Comparison of ENCODE assay signal across 9 cellular contexts in the genomic region with DNA sequence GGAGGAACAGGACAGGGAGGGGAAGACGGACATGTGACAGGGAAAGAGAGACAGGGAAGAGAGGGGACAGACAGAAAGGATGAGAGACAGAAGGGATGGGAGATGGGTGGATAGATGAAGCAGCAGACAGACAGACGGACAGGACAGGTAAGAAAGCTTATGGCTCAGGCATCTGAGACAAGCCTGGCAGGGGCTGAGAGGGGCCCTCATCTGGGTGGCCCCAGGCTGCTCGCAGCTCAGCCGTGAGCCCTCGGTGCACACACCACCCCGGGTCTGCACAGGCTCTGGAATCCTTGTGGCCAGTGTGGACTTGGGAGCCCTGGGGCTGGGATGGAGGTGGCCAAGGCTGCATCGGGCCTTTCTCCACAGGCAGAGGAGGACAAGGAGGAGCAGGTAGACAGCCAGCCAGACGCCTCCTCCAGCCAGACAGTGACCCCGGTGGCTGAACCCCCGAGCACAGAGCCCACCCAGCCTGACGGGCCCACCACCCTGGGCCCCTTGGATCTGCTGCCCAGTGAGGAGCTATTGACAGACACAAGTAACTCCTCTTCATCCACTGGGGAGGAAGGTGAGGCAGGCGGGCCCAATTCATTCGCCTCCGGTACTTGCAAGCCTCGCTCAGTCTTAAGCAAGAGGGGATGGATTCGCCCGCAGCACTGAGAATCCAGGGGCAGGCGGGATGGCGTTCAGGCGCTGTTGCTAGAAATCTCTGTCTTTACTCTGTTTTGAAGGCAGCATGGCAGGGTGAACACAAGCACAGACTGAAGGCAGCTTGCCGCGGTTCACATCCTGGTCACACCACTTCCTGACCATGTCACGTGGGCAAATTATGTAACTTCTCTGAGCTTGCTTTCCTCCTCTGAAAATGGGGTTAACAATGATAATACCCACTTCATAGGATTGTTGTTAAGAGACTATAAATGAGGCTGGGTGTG. TPM values are rescaled to one million over a fixed set of nuclear protein-coding genes. Genes with fewer than 3 reads are reported as not detected.
A peak's percentile ranks its signal among the peaks of the same experiment; 100 is the strongest.
DNase-seq lines count a peak whose midpoint lies in the region; ATAC-seq, FAIRE-seq and TF ChIP-seq lines count a peak whose summit lies in the region.
"Had no signal": no experiment of that assay in that cellular context is flagged by ENCODE, and none has a peak within 500 bp of the region (broad histone marks: within the 10 kb centered on the region; RNA-seq: fewer than 3 reads in every experiment).

No MANE protein-coding gene starts in this region.

- TF ChIP-seq RAD21 in H1 (IDR thresholded peaks at IDR 0.05 in 1 of 2, conservative IDR thresholded peaks at IDR 0.05 in 1 of 2; ENCODE audit: low read depth in 2 of 2, low read length in 2 of 2): no peak

- no peak overlapping the region for H2BK120ac ChIP-seq in H1 (replicated peaks; ENCODE audit: low read depth, low read length)

- H3K9me3 ChIP-seq in left ventricle myocardium inferior (replicated peaks): no peaks in the 10 kb centered on the region
- no peaks in the 10 kb centered on the region for H3K9me3 ChIP-seq in H1 (ENCODE audit: insufficient read depth in 2 of 2, low read depth in 1 of 2, low read length in 1 of 2)
- H3K9me3 ChIP-seq in tibial nerve: no peaks in the 10 kb centered on the region
- no peaks in the 10 kb centered on the region for H3K9me3 ChIP-seq in MM.1S (replicated peaks; ENCODE audit: insufficient read depth, low read length)

- H3K27me3 ChIP-seq in left ventricle myocardium inferior (ENCODE audit: low read depth): no peaks in the 10 kb centered on the region
- H3K27me3 ChIP-seq in H1 (replicated peaks in 1 of 4; ENCODE audit: control insufficient read depth in 3 of 4, extremely low read depth in 1 of 4, insufficient read depth in 3 of 4, low read length in 3 of 4): no peaks in the 10 kb centered on the region; a peak in 1 of 7 replicates
- no peaks in the 10 kb centered on the region for H3K27me3 ChIP-seq in tibial nerve
- no peaks in the 10 kb centered on the region for H3K27me3 ChIP-seq in MM.1S (replicated peaks; ENCODE audit: insufficient read depth, low read length)

- no peaks in the 10 kb centered on the region for H3F3A ChIP-seq in MM.1S (ENCODE audit: insufficient read depth, low read length)

- H3K23me2 ChIP-seq in H1 (ENCODE audit: low read depth, low read length): no peaks in the 10 kb centered on the region

- H3K27ac ChIP-seq in left ventricle myocardium inferior (replicated peaks): peak overlapping the region; percentile 12
- H3K27ac ChIP-seq in H1 (ENCODE audit: low read depth, low read length): no peak overlapping the region
- peak overlapping the region in 3 of 4 donors; percentile 26 to 38 (median 33) for H3K27ac ChIP-seq in tibial nerve
- H3K27ac ChIP-seq in MM.1S (ENCODE audit: low read length): no peak overlapping the region

- no peak overlapping the region for H4K8ac ChIP-seq in H1 (ENCODE audit: extremely low read depth, insufficient read depth, low read length)

- peaks cover 81% of the 10 kb centered on the region for H3K36me3 ChIP-seq in left ventricle myocardium inferior
- H3K36me3 ChIP-seq in H1 (ENCODE audit: control insufficient read depth in 2 of 4, insufficient read depth in 4 of 4, low read length in 3 of 4): peaks cover 48 to 81% (median 72%) of the 10 kb centered on the region in 4 experiments
- H3K36me3 ChIP-seq in tibial nerve: peaks cover 0 to 95% (median 36%) of the 10 kb centered on the region in 3 donors
- no peaks in the 10 kb centered on the region for H3K36me3 ChIP-seq in MM.1S (replicated peaks; ENCODE audit: insufficient read depth, low read length)

- H3K9ac ChIP-seq in H1 (replicated peaks in 1 of 4; ENCODE audit: extremely low read depth in 1 of 4, low read depth in 3 of 4, low read length in 3 of 4) (no peak overlapping the region), MM.1S (ENCODE audit: low read length) (no peak overlapping the region)

- no peak overlapping the region for H2AK5ac ChIP-seq in H1 (ENCODE audit: low read depth, low read length)

- H2AFZ ChIP-seq in H1 (ENCODE audit: low read length) (no peak overlapping the region), MM.1S (ENCODE audit: low read length) (no peak overlapping the region)

- H3K56ac ChIP-seq in H1 (replicated peaks; ENCODE audit: insufficient read length, low read depth, low read length): no peak overlapping the region

- no peak overlapping the region for H4K91ac ChIP-seq in H1 (replicated peaks; ENCODE audit: insufficient read length, low read length)

- TF ChIP-seq CTCF in left ventricle myocardium inferior (IDR thresholded peaks at IDR 0.05; ENCODE audit: borderline replicate concordance): no peak
- TF ChIP-seq CTCF in H1 (IDR thresholded peaks at IDR 0.05; ENCODE audit: control extremely low read depth in 1 of 3, insufficient read depth in 1 of 3, low read depth in 1 of 3, low read length in 3 of 3): no peak
- TF ChIP-seq CTCF in tibial nerve (IDR thresholded peaks at IDR 0.05): no peak
- TF ChIP-seq CTCF in MM.1S (IDR thresholded peaks at IDR 0.05; ENCODE audit: low read length): no peak

- H3K9me2 ChIP-seq in MM.1S (replicated peaks; ENCODE audit: insufficient read depth, low read length): no peaks in the 10 kb centered on the region

- 96% methylated on average over 23 of the region's 23 CpGs; no CpG with 5 or more reads in 1 of the 2 experiments for WGBS in H1 (ENCODE audit: extremely low coverage in 1 of 2, insufficient coverage in 1 of 2, insufficient read length in 1 of 2, insufficient replicate concordance in 2 of 2, low coverage in 1 of 2, low lambda C conversion rate in 2 of 2, missing lambda C conversion rate in 1 of 2), 2 experiments
- WGBS in tibial nerve, 2 donors: 87 to 88% methylated on average over 22 to 23 of the region's 23 CpGs

- DNase-seq in left ventricle myocardium inferior: no peak
- DNase-seq in Right ventricle myocardium inferior (ENCODE audit: missing footprints): no peak
- DNase-seq in activated CD4-positive, alpha-beta T cell treated with anti-CD3 and anti-CD28 coated beads, Interleukin-2, amount 50 U/mL, for 4 hours: peak; percentile 41 to 42
- DNase-seq in H1 (ENCODE audit: low read depth in 1 of 2, low spot score in 2 of 2): no peak
- DNase-seq in tibial nerve (ENCODE audit: low spot score in 2 of 2): no peak
- no peak for DNase-seq in mesenteric fat pad (ENCODE audit: low spot score)
- no peak for DNase-seq in MM.1S
- DNase-seq: NCI-H524 treated with DMSO at 0.1 percent for 48 hours had no signal

- no peak overlapping the region for H4K5ac ChIP-seq in H1 (ENCODE audit: insufficient read length, low read depth, low read length)

- H2BK5ac ChIP-seq in H1 (ENCODE audit: low read depth, low read length): no peak overlapping the region; the same call in 1 of the 2 replicates

- POLR2A ChIA-PET in H1 (lab: Charles Lee; ENCODE audit: partially characterized antibody): interaction anchor here (0.6 to 24.8 kb wide), 3 partner anchors 6 to 461 kb away, joined by 3 to 366 read pairs (median 366); a partner anchor contains a TSS

- H3K23ac ChIP-seq in H1 (ENCODE audit: insufficient read length): no peak overlapping the region

- no peak for FAIRE-seq in H1 (lab: Jason Lieb, UNC)

- no peak; a peak in 1 of 3 replicates for TF ChIP-seq POLR2A in H1 (IDR thresholded peaks at IDR 0.05; ENCODE audit: control extremely low read depth in 1 of 2, low read depth in 2 of 2, low read length in 2 of 2)
- no peak for TF ChIP-seq POLR2A in tibial nerve (IDR thresholded peaks at IDR 0.05)
- TF ChIP-seq POLR2A in GM18505 (IDR thresholded peaks at IDR 0.05; ENCODE audit: borderline replicate concordance, extremely low read depth, insufficient read depth, insufficient read length): no peak

- H2BK12ac ChIP-seq in H1 (ENCODE audit: low read depth, low read length): no peak overlapping the region

- H3K4me2 ChIP-seq in H1 (ENCODE audit: insufficient read depth in 1 of 2, low read depth in 2 of 2, low read length in 2 of 2) (no peak overlapping the region), MM.1S (ENCODE audit: low read depth, low read length) (no peak overlapping the region)

- H3K4ac ChIP-seq in H1 (replicated peaks; ENCODE audit: insufficient read length, low read depth, low read length): no peak overlapping the region

- H4K20me1 ChIP-seq in H1 (replicated peaks in 1 of 2; ENCODE audit: control insufficient read depth in 1 of 2, insufficient read depth in 2 of 2, low read length in 2 of 2) (peaks cover 5 to 21% of the 10 kb centered on the region in 2 experiments), MM.1S (ENCODE audit: insufficient read depth, low read length) (no peaks in the 10 kb centered on the region)

- H3K18ac ChIP-seq in H1 (ENCODE audit: extremely low read depth, low read length): no peak overlapping the region

- H3K4me1 ChIP-seq in left ventricle myocardium inferior: peaks cover 32% of the 10 kb centered on the region
- H3K4me1 ChIP-seq in H1 (replicated peaks in 1 of 4; ENCODE audit: control insufficient read depth in 3 of 4, insufficient read depth in 4 of 4, low read length in 3 of 4): no peaks in the 10 kb centered on the region
- H3K4me1 ChIP-seq in tibial nerve: peaks cover 0 to 26% (median 12%) of the 10 kb centered on the region in 4 donors
- no peaks in the 10 kb centered on the region for H3K4me1 ChIP-seq in MM.1S (ENCODE audit: low read length)

- H3K4me3 ChIP-seq in left ventricle myocardium inferior (no peak overlapping the region), H1 (ENCODE audit: extremely low read depth in 1 of 4, insufficient read depth in 2 of 4, low read depth in 3 of 4, low read length in 4 of 4) (no peak overlapping the region), tibial nerve (no peak overlapping the region), MM.1S (ENCODE audit: low read length) (no peak overlapping the region)

- CTCF ChIA-PET in H1 (lab: Charles Lee; ENCODE audit: partially characterized antibody): interaction anchor here (1.0 to 12.2 kb wide), 11 partner anchors 8 to 176 kb away, joined by 3 to 174 read pairs (median 4); a partner anchor contains a TSS

- no peaks in the 10 kb centered on the region; the same call in 1 of the 2 replicates for H3K79me1 ChIP-seq in H1 (ENCODE audit: low read depth, low read length)

- intact Hi-C loops in left ventricle myocardium inferior (cut with micrococcal nuclease): loop anchor here (2.0 kb wide), 1 partner anchor 41 kb away; no protein-coding TSS in a partner anchor
- intact Hi-C loops in Right ventricle myocardium inferior (cut with DNase I): loop anchor here (1.0 kb wide), 1 partner anchor 41 kb away; no protein-coding TSS in a partner anchor

- 0 out of 2 replicates have a peak overlapping the region, but pooled peaks have one; percentile 32 for H2BK20ac ChIP-seq in H1 (ENCODE audit: low read length)

- no peak for TF ChIP-seq EP300 in H1 (IDR thresholded peaks at IDR 0.05; ENCODE audit: borderline replicate concordance in 1 of 2, low read depth in 2 of 2, low read length in 2 of 2)
- TF ChIP-seq EP300 in tibial nerve (IDR thresholded peaks at IDR 0.05): no peak

- H3K14ac ChIP-seq in H1 (ENCODE audit: insufficient read length): no peak overlapping the region

- ATAC-seq in Right ventricle myocardium inferior (no peak), GM18505 (IDR thresholded peaks at IDR 0.05; ENCODE audit: unreplicated experiment) (no peak)

- H3K79me2 ChIP-seq in H1 (ENCODE audit: control insufficient read depth in 1 of 2, insufficient read depth in 2 of 2, low read length in 2 of 2) (no peaks in the 10 kb centered on the region), MM.1S (ENCODE audit: low read length) (no peaks in the 10 kb centered on the region)

- H2BK15ac ChIP-seq in H1 (ENCODE audit: low read length): no peak overlapping the region

RNA-seq across cellular contexts. Expression of a gene that starts 14.0 kb away (rescaled TPM):
- total RNA-seq in left ventricle myocardium inferior (26.2 TPM), Right ventricle myocardium inferior (25.8 TPM), tibial nerve (100 to 1,000 TPM in 1 of 4 donors, 10 to 100 TPM in 3; 53.1 to 108 (median 61.6) TPM), mesenteric fat pad (76.8 TPM)
- 152 and 154 TPM in 2 replicates for total RNA-seq in H1 (2021; fragmentation: NEBNext Ultra II Directional; extraction: Animal tissue kit (Norgen Biotek cat#: 25700))
- polyA plus RNA-seq in H1 (2011; rRNA removed): 113 and 176 TPM in 2 replicates
- 103 TPM for polyA plus RNA-seq in H1 (2011; cell fraction: cytosol; rRNA removed)
- 333 TPM for polyA plus RNA-seq in H1 (2011; cell fraction: nucleus; rRNA removed)
- polyA plus RNA-seq in H1 (2012, experiment 1 of 2): 101 to 139 TPM (median 129 TPM) in 4 replicates
- polyA plus RNA-seq in H1 (2012, experiment 2 of 2): 109 TPM
- 139 TPM for polyA plus RNA-seq in H1 (2013, experiment 1 of 2)
- polyA plus RNA-seq in H1 (2013, experiment 2 of 2): 137 TPM
- polyA minus RNA-seq in H1 (2011; rRNA and poly(A)+ RNA removed): 113 and 127 TPM in 2 replicates
- 87.8 TPM for polyA minus RNA-seq in H1 (2011; cell fraction: cytosol; rRNA and poly(A)+ RNA removed)
- 91.4 TPM for polyA minus RNA-seq in H1 (2011; cell fraction: nucleus; rRNA and poly(A)+ RNA removed)

RNA-seq across cellular contexts. Expression of a gene that starts 16.2 kb away (rescaled TPM):
- total RNA-seq in left ventricle myocardium inferior (52.8 TPM), Right ventricle myocardium inferior (44.3 TPM), tibial nerve (10 to 100 TPM; 12.8 to 26.7 (median 13.4) TPM), mesenteric fat pad (17.3 TPM)
- total RNA-seq in H1 (2021; fragmentation: NEBNext Ultra II Directional; extraction: Animal tissue kit (Norgen Biotek cat#: 25700)): 3.3 and 3.5 TPM in 2 replicates
- polyA plus RNA-seq in H1 (2011; rRNA removed): 3.1 and 4.1 TPM in 2 replicates
- polyA plus RNA-seq in H1 (2011; cell fraction: cytosol; rRNA removed): 3.9 TPM
- polyA plus RNA-seq in H1 (2011; cell fraction: nucleus; rRNA removed): 8.6 TPM
- 2.8 to 4.5 TPM (median 3.7 TPM) in 4 replicates for polyA plus RNA-seq in H1 (2012, experiment 1 of 2)
- polyA plus RNA-seq in H1 (2012, experiment 2 of 2): 2.3 TPM
- 1.9 TPM for polyA plus RNA-seq in H1 (2013, experiment 1 of 2)
- polyA plus RNA-seq in H1 (2013, experiment 2 of 2): 1.7 TPM
- 1.5 and 4.7 TPM in 2 replicates for polyA minus RNA-seq in H1 (2011; rRNA and poly(A)+ RNA removed)
- polyA minus RNA-seq in H1 (2011; cell fraction: cytosol; rRNA and poly(A)+ RNA removed): 3.4 TPM
- polyA minus RNA-seq in H1 (2011; cell fraction: nucleus; rRNA and poly(A)+ RNA removed): 3.0 TPM

RNA-seq across cellular contexts. Expression of a gene that starts 27.4 kb away (rescaled TPM):
- total RNA-seq in left ventricle myocardium inferior (3.4 TPM), Right ventricle myocardium inferior (5.5 TPM), tibial nerve (1 to 10 TPM in 3 of 4 donors, not detected in 1; 1.3 to 3.5 (median 1.8) TPM), mesenteric fat pad (1.4 TPM)
- total RNA-seq in H1 (2021; fragmentation: NEBNext Ultra II Directional; extraction: Animal tissue kit (Norgen Biotek cat#: 25700)): 12.3 and 14.7 TPM in 2 replicates
- 33.7 and 49.9 TPM in 2 replicates for polyA plus RNA-seq in H1 (2011; rRNA removed)
- 32.0 TPM for polyA plus RNA-seq in H1 (2011; cell fraction: cytosol; rRNA removed)
- 86.2 TPM for polyA plus RNA-seq in H1 (2011; cell fraction: nucleus; rRNA removed)
- polyA plus RNA-seq in H1 (2012, experiment 1 of 2): 8.3 to 24.9 TPM (median 19.7 TPM) in 4 replicates
- 19.5 TPM for polyA plus RNA-seq in H1 (2012, experiment 2 of 2)
- 14.3 TPM for polyA plus RNA-seq in H1 (2013, experiment 1 of 2)
- polyA plus RNA-seq in H1 (2013, experiment 2 of 2): 13.3 TPM
- polyA minus RNA-seq in H1 (2011; rRNA and poly(A)+ RNA removed): 6.3 and 7.6 TPM in 2 replicates
- polyA minus RNA-seq in H1 (2011; cell fraction: cytosol; rRNA and poly(A)+ RNA removed): 16.4 TPM
- polyA minus RNA-seq in H1 (2011; cell fraction: nucleus; rRNA and poly(A)+ RNA removed): 19.0 TPM

RNA-seq across cellular contexts. Expression of a gene that starts 50.1 kb away (rescaled TPM):
- total RNA-seq in left ventricle myocardium inferior: 3.2 TPM
- total RNA-seq in Right ventricle myocardium inferior: 3.0 TPM
- total RNA-seq in H1 (2021; fragmentation: NEBNext Ultra II Directional; extraction: Animal tissue kit (Norgen Biotek cat#: 25700)): 6.0 and 7.2 TPM in 2 replicates
- 1.9 and 2.5 TPM in 2 replicates for polyA plus RNA-seq in H1 (2011; rRNA removed)
- polyA plus RNA-seq in H1 (2011; cell fraction: cytosol; rRNA removed): 2.6 TPM
- 3.6 TPM for polyA plus RNA-seq in H1 (2011; cell fraction: nucleus; rRNA removed)
- 2.9 to 3.2 TPM (median 3.1 TPM) in 4 replicates for polyA plus RNA-seq in H1 (2012, experiment 1 of 2)
- 1.9 TPM for polyA plus RNA-seq in H1 (2012, experiment 2 of 2)
- polyA plus RNA-seq in H1 (2013, experiment 1 of 2): 2.8 TPM
- polyA plus RNA-seq in H1 (2013, experiment 2 of 2): 2.8 TPM
- polyA minus RNA-seq in H1 (2011; rRNA and poly(A)+ RNA removed): 17.4 and 19.9 TPM in 2 replicates
- polyA minus RNA-seq in H1 (2011; cell fraction: cytosol; rRNA and poly(A)+ RNA removed): 5.2 TPM
- polyA minus RNA-seq in H1 (2011; cell fraction: nucleus; rRNA and poly(A)+ RNA removed): 16.5 TPM
- 1 to 10 TPM; 2.3 to 7.1 (median 5.5) TPM for total RNA-seq in tibial nerve
- 7.5 TPM for total RNA-seq in mesenteric fat pad

Comparison
In these comparisons a context has a peak if more than half of its experiments do, and no peak if none do; other contexts are left out.
1. DNase-seq: peak in activated CD4-positive, alpha-beta T cell treated with anti-CD3 and anti-CD28 coated beads, Interleukin-2, amount 50 U/mL, for 4 hours (2 of 2); none in left ventricle myocardium inferior (single experiment), Right ventricle myocardium inferior (single experiment), H1 (0 of 2), tibial nerve (0 of 2), mesenteric fat pad (single experiment) and MM.1S (single experiment).
2. H3K27ac ChIP-seq: peak in left ventricle myocardium inferior (single experiment) and tibial nerve (3 of 4); none in H1 (single experiment) and MM.1S (single experiment).